Comparison of ENCODE assay signal across 12 cellular contexts in the genomic region with DNA sequence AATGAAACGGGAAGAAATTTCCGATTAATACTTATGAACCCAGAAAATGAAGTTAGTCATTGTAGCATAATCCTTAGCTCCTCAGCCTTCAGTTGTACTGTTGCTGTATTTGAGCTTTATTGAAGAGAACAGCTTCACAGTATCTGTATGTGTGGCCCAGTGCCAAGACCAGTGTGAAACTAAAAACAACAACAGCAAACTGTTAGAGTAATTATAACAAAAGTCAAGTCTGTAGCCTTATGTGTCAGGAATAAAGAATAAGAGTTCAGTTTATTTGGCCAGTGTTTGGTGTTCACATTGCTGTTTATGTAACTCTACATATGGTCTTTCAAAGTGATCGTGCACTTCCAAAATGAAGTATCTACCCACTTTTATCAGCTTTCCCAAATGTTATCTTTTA.
DNase-seq lines count a peak whose midpoint lies in the region; ATAC-seq and TF ChIP-seq lines count a peak whose summit lies in the region.
"Had no signal": no experiment of that assay in that cellular context is flagged by ENCODE, and none has a peak within 500 bp of the region (broad histone marks: within the 10 kb centered on the region; RNA-seq: fewer than 3 reads in every experiment).

No MANE protein-coding gene starts in this region.

- H3K36me3 ChIP-seq in ascending aorta (no peaks in the 10 kb centered on the region), thoracic aorta (no peaks in the 10 kb centered on the region)
- H3K36me3 ChIP-seq: upper lobe of left lung had no signal

- intact Hi-C loops in ascending aorta (cut with DNase I) (loop anchor here (5.0 kb wide), 1 partner anchor 66 kb away; no protein-coding TSS in a partner anchor), right cardiac atrium (cut with DNase I) (loop anchor here in 1 of 4 donors (10.0 kb wide), 1 partner anchor 63 kb away; no protein-coding TSS in a partner anchor)

- no peak for TF ChIP-seq CTCF in ascending aorta (IDR thresholded peaks at IDR 0.05)
- no peak for TF ChIP-seq CTCF in thoracic aorta (IDR thresholded peaks at IDR 0.05)

- H3K27me3 ChIP-seq in ascending aorta (no peaks in the 10 kb centered on the region), right cardiac atrium (ENCODE audit: control insufficient read depth, insufficient read depth) (no peaks in the 10 kb centered on the region), thoracic aorta (replicated peaks; ENCODE audit: insufficient read depth) (no peaks in the 10 kb centered on the region)
- H3K27me3 ChIP-seq: upper lobe of left lung had no signal

- H3K27ac ChIP-seq in ascending aorta (peak overlapping the region; percentile 68 to 69), right cardiac atrium (ENCODE audit: low read length) (no peak overlapping the region), thoracic aorta (peak overlapping the region; percentile 51 to 61)
- H3K27ac ChIP-seq: A549 had no signal

- peak; percentile 7 to 40 for ATAC-seq in right cardiac atrium
- no peak for ATAC-seq in thoracic aorta (ENCODE audit: insufficient number of reproducible peaks, low FRiP score, low read depth)
- ATAC-seq in GM19467 (IDR thresholded peaks at IDR 0.05; ENCODE audit: unreplicated experiment) = no peak

- peak overlapping the region in 1 of 2 donors; percentile 48 for H3K4me3 ChIP-seq in ascending aorta
- H3K4me3 ChIP-seq in right cardiac atrium (ENCODE audit: low read length) = peak overlapping the region; percentile 23
- peak overlapping the region; percentile 47 for H3K4me3 ChIP-seq in thoracic aorta
- H3K4me3 ChIP-seq: A549, upper lobe of left lung had no signal

- 27% methylated on average over 3 of the region's 3 CpGs for WGBS in right cardiac atrium

- H3K9me3 ChIP-seq in ascending aorta = no peaks in the 10 kb centered on the region
- no peaks in the 10 kb centered on the region for H3K9me3 ChIP-seq in right cardiac atrium (ENCODE audit: control insufficient read depth, low read length)
- no peaks in the 10 kb centered on the region for H3K9me3 ChIP-seq in thoracic aorta
- H3K9me3 ChIP-seq: A549, upper lobe of left lung had no signal

- peak; percentile 42 for DNase-seq in NCI-H82 (lab: John Stamatoyannopoulos, UW)
- no peak for DNase-seq in NCI-H82 treated with DMSO at 0.1 percent for 48 hours (lab: John Stamatoyannopoulos, UW; ENCODE audit: unreplicated experiment)
- DNase-seq in ascending aorta (ENCODE audit: low spot score in 2 of 2) = no peak
- DNase-seq in right cardiac atrium = peak in 1 of 3 donors; percentile 46
- DNase-seq in thoracic aorta (ENCODE audit: low spot score) = no peak
- no peak for DNase-seq in stimulated activated CD4-positive, alpha-beta T cell treated with anti-CD3 and anti-CD28 coated beads, Interleukin-1b, Interleukin-23, amount 100 ng/mL, for 48 hours
- DNase-seq in DMS53 treated with DMSO at 0.1 percent for 48 hours (lab: John Stamatoyannopoulos, UW; ENCODE audit: unreplicated experiment) = no peak
- DNase-seq: activated T-cell treated with anti-CD3 and anti-CD28 coated beads for 4 hours, NCI-H510A treated with DMSO at 0.1 percent for 48 hours, upper lobe of left lung had no signal

- peaks cover 7 to 83% of the 10 kb centered on the region in 2 donors for H3K4me1 ChIP-seq in ascending aorta
- H3K4me1 ChIP-seq in right cardiac atrium (ENCODE audit: control insufficient read depth, insufficient read depth, low read length) = peaks cover 24% of the 10 kb centered on the region
- peaks cover 58 to 97% of the 10 kb centered on the region in 2 donors for H3K4me1 ChIP-seq in thoracic aorta (ENCODE audit: control insufficient read depth in 1 of 2, low read depth in 2 of 2)

Comparison
In these comparisons a context has a peak if more than half of its experiments do, and no peak if none do; other contexts are left out.
1. ATAC-seq: peak in right cardiac atrium (2 of 2); none in thoracic aorta (single experiment) and GM19467 (single experiment).